Comparison of ENCODE assay signal across 8 cellular contexts in genomic region chr20:45935416-45936046, GRCh38. TPM values are rescaled to one million over a fixed set of nuclear protein-coding genes. Genes with fewer than 3 reads are reported as not detected.
DNase-seq lines count a peak whose midpoint lies in the region; ATAC-seq, FAIRE-seq and TF ChIP-seq lines count a peak whose summit lies in the region.

No MANE protein-coding gene starts in this region.

- H3K9ac ChIP-seq in endocrine pancreas (ENCODE audit: control insufficient read depth, insufficient read depth, low read length), result peak overlapping the region; percentile 65

- H2AFZ ChIP-seq in OCI-LY7 (ENCODE audit: low read length), result peak overlapping the region; percentile 56; the same call in 1 of the 2 replicates

- H3K4me2 ChIP-seq in OCI-LY7 (ENCODE audit: low read length), result peak overlapping the region; percentile 94

- peaks cover 20 to 24% of the 10 kb centered on the region in 2 donors for H3K36me3 Mint-ChIP-seq in naive B cell

- CTCF ChIA-PET in AG04449 (lab: Yijun Ruan, JAX) (interaction anchor here (0.6 to 3.7 kb wide), 6 partner anchors 35 to 623 kb away, joined by 3 to 23 read pairs (median 3); no protein-coding TSS in a partner anchor), OCI-LY7 (lab: Charles Lee; ENCODE audit: unreplicated experiment) (interaction anchor here (1.0 kb wide), 1 partner anchor 35 kb away, joined by 4 read pairs; no protein-coding TSS in a partner anchor), GM10248 (lab: Yijun Ruan, JAX) (interaction anchor here (1.3 to 5.3 kb wide), 3 partner anchors 14 to 78 kb away, joined by 4 to 43 read pairs (median 5); no protein-coding TSS in a partner anchor)

- no peaks in the 10 kb centered on the region for H3K9me2 ChIP-seq in OCI-LY7 (ENCODE audit: insufficient read depth, low read length)

- H3K36me3 ChIP-seq in OCI-LY7 (ENCODE audit: insufficient read depth, low read length) (peaks cover 40% of the 10 kb centered on the region), endocrine pancreas (ENCODE audit: control insufficient read depth, insufficient read depth, low read length) (peaks cover 6% of the 10 kb centered on the region)

- H3K9me3 ChIP-seq in OCI-LY7 (ENCODE audit: low read length) (no peaks in the 10 kb centered on the region), endocrine pancreas (ENCODE audit: control insufficient read depth, low read length) (no peaks in the 10 kb centered on the region)

- H3K4me1 ChIP-seq in OCI-LY7 (ENCODE audit: insufficient read depth, low read length, poor library complexity, severe bottlenecking) (peaks cover 8% of the 10 kb centered on the region), endocrine pancreas (ENCODE audit: control insufficient read depth, insufficient read depth, low read length) (peaks cover 4% of the 10 kb centered on the region)

- H3K9me3 Mint-ChIP-seq in naive B cell, result no peaks in the 10 kb centered on the region

- intact Hi-C loops in OCI-LY7 (cut with micrococcal nuclease; ENCODE audit: unreplicated experiment), result loop anchor here (1.0 to 2.0 kb wide), 3 partner anchors 25 to 79 kb away; partner anchors contain the start of genes ACOT8 and ZSWIM3

- peaks cover 23% of the 10 kb centered on the region for H3K79me2 ChIP-seq in OCI-LY7 (ENCODE audit: insufficient read depth, low read depth, low read length)

- TSS peak; percentile 85 for BruUV-seq in OCI-LY7 (replicated peaks; lab: Mats Ljungman, UMichigan)

- peak overlapping the region; percentile 94 to 99 (median 97) for H3K4me3 Mint-ChIP-seq in naive B cell

- no peaks in the 10 kb centered on the region for H4K20me1 ChIP-seq in OCI-LY7 (ENCODE audit: insufficient read depth, low read length)

- TF ChIP-seq CTCF in AG04449 (IDR thresholded peaks at IDR 0.05; ENCODE audit: insufficient read depth, low read length, missing control alignments) (no peak), OCI-LY7 (conservative IDR thresholded peaks at IDR 0.05; ENCODE audit: low read length) (no peak), GM10248 (IDR thresholded peaks at IDR 0.05; ENCODE audit: control extremely low read depth, extremely low read depth, low read depth, missing control alignments) (no peak)

- no peaks in the 10 kb centered on the region for H3K27me3 ChIP-seq in endocrine pancreas (ENCODE audit: control insufficient read depth, insufficient read depth, low read length)

- peak overlapping the region; percentile 41 for H3K27ac ChIP-seq in OCI-LY7 (ENCODE audit: low read depth, low read length, poor library complexity, severe bottlenecking)

- no peak for DNase-seq in AG04449 (ENCODE audit: low read depth, low spot score)
- no peak for DNase-seq in OCI-LY7 (ENCODE audit: low spot score)
- DNase-seq in naive B cell, result no peak
- no peak for DNase-seq in GM10248 (ENCODE audit: extremely low spot score)
- DNase-seq in GM12892 (ENCODE audit: insufficient read length), result no peak

- peak overlapping the region; percentile 74 for H3K4me3 ChIP-seq in AG04449 (ENCODE audit: low read depth, low read length)
- peak overlapping the region; percentile 87 for H3K4me3 ChIP-seq in OCI-LY7 (ENCODE audit: low read depth, low read length, poor library complexity, severe bottlenecking)
- H3K4me3 ChIP-seq in endocrine pancreas (ENCODE audit: control insufficient read depth, insufficient read depth, low read length), result peak overlapping the region; percentile 82

- no peaks in the 10 kb centered on the region for H3K27me3 Mint-ChIP-seq in naive B cell

- peak; percentile 7 for ATAC-seq in GM21447 (IDR thresholded peaks at IDR 0.05; ENCODE audit: unreplicated experiment)
- no peak for ATAC-seq in naive B cell (ENCODE audit: low read depth in 2 of 2)
- ATAC-seq in HG03565 (IDR thresholded peaks at IDR 0.05; ENCODE audit: unreplicated experiment), result no peak

- TF ChIP-seq POLR2A in GM12892 (IDR thresholded peaks at IDR 0.05; ENCODE audit: low read depth, low read length), result no peak

- POLR2A ChIA-PET in AG04449 (lab: Yijun Ruan, JAX), result interaction anchor here (0.6 to 2.6 kb wide), 18 partner anchors 9 to 994 kb away, joined by 3 to 31 read pairs (median 5); partner anchors contain the start of genes CTSA, NEURL2, SNX21 and ZSWIM1
- POLR2A ChIA-PET in OCI-LY7 (lab: Charles Lee), result interaction anchor here (0.6 to 4.0 kb wide), 7 partner anchors 12 to 113 kb away, joined by 3 to 11 read pairs (median 3); no protein-coding TSS in a partner anchor
- POLR2A ChIA-PET in GM10248 (lab: Yijun Ruan, JAX), result interaction anchor here (0.6 to 2.6 kb wide), 19 partner anchors 8 to 482 kb away, joined by 3 to 14 read pairs (median 5); partner anchors contain the start of gene ZNF335

- H3K4me1 Mint-ChIP-seq in naive B cell, result peaks cover 10 to 34% (median 34%) of the 10 kb centered on the region in 3 donors

- no peak for FAIRE-seq in GM12892 (lab: Jason Lieb, UNC)

- H3K27ac Mint-ChIP-seq in naive B cell, result peak overlapping the region; percentile 90 to 99 (median 96)

RNA-seq across cellular contexts. Expression of gene PCIF1, which starts 1.0 kb away (rescaled TPM):
- 16.7 and 21.2 TPM in 2 replicates for total RNA-seq in OCI-LY7 (2014; rRNA removed; shearing (Covaris generic))
- total RNA-seq in OCI-LY7 (2022), result 40.6 and 50.3 TPM in 2 replicates
- polyA plus RNA-seq in naive B cell (ENCODE audit: low read depth in 6 of 6), result 100 to 1,000 TPM in 1 of 6 donors, 10 to 100 TPM in 5; 76.3 to 123 (median 91.4) TPM
- polyA plus RNA-seq in GM12892 (2012; ENCODE audit: missing spikeins), result 18.1 TPM

RNA-seq across cellular contexts. Expression of gene PLTP, which starts 23.6 kb away (rescaled TPM):
- 14.3 and 17.1 TPM in 2 replicates for total RNA-seq in OCI-LY7 (2014; rRNA removed; shearing (Covaris generic))
- 12.7 and 15.8 TPM in 2 replicates for total RNA-seq in OCI-LY7 (2022)
- polyA plus RNA-seq in naive B cell (ENCODE audit: low read depth in 6 of 6), result 10 to 100 TPM in 1 of 6 donors, 1 to 10 TPM in 4, under 1 TPM in 1; 0.66 to 10.2 (median 5.1) TPM
- 12.6 TPM for polyA plus RNA-seq in GM12892 (2012; ENCODE audit: missing spikeins)

RNA-seq across cellular contexts. Expression of gene ZNF335, which starts 36.5 kb away (rescaled TPM):
- total RNA-seq in OCI-LY7 (2014; rRNA removed; shearing (Covaris generic)), result 15.0 and 21.0 TPM in 2 replicates
- total RNA-seq in OCI-LY7 (2022), result 28.4 and 30.5 TPM in 2 replicates
- 10 to 100 TPM; 10.4 to 24.3 (median 15.5) TPM for polyA plus RNA-seq in naive B cell (ENCODE audit: low read depth in 6 of 6)
- polyA plus RNA-seq in GM12892 (2012; ENCODE audit: missing spikeins), result 10.0 TPM

RNA-seq across cellular contexts. Expression of gene CTSA, which starts 44.4 kb away (rescaled TPM):
- 27.1 and 33.1 TPM in 2 replicates for total RNA-seq in OCI-LY7 (2014; rRNA removed; shearing (Covaris generic))
- 36.4 and 36.7 TPM in 2 replicates for total RNA-seq in OCI-LY7 (2022)
- polyA plus RNA-seq in naive B cell (ENCODE audit: low read depth in 6 of 6), result 10 to 100 TPM; 28.6 to 46.5 (median 42.3) TPM
- polyA plus RNA-seq in GM12892 (2012; ENCODE audit: missing spikeins), result 32.8 TPM

RNA-seq across cellular contexts. Expression of gene NEURL2, which starts 44.5 kb away (rescaled TPM):
- total RNA-seq in OCI-LY7 (2014; rRNA removed; shearing (Covaris generic)), result 6.0 and 10.7 TPM in 2 replicates
- 6.2 and 9.9 TPM in 2 replicates for total RNA-seq in OCI-LY7 (2022)
- 1 to 10 TPM in 3 of 6 donors, under 1 TPM in 2, not detected in 1; 0.69 to 2.4 (median 1.1) TPM for polyA plus RNA-seq in naive B cell (ENCODE audit: low read depth in 6 of 6)
- polyA plus RNA-seq in GM12892 (2012; ENCODE audit: missing spikeins), result 0.91 TPM
